In genomic region chr2:55033076-55033742, GRCh38 we compare ENCODE assay signal across 9 cellular contexts.
DNase-seq lines count a peak whose midpoint lies in the region; ATAC-seq and TF ChIP-seq lines count a peak whose summit lies in the region.
"Had no signal": no experiment of that assay in that cellular context is flagged by ENCODE, and none has a peak within 500 bp of the region (broad histone marks: within the 10 kb centered on the region; RNA-seq: fewer than 3 reads in every experiment).

No MANE protein-coding gene starts in this region.

- peak; percentile 61 for DNase-seq in choroid plexus epithelial cell (ENCODE audit: low read depth)
- DNase-seq in NCI-H510A (lab: John Stamatoyannopoulos, UW): no peak
- DNase-seq in posterior cingulate gyrus: no peak
- no peak for DNase-seq in HuH-7.5 (ENCODE audit: low spot score)
- no peak for DNase-seq in AG08395 (ENCODE audit: low spot score)
- DNase-seq: cerebellar nuclear complex had no signal

- TF ChIP-seq CTCF in choroid plexus epithelial cell (conservative IDR thresholded peaks at IDR 0.05; ENCODE audit: low read depth, low read length): no peak

- ATAC-seq in GM18508 (IDR thresholded peaks at IDR 0.05; ENCODE audit: insufficient read depth, unreplicated experiment) (peak; percentile 89), GM21447 (IDR thresholded peaks at IDR 0.05; ENCODE audit: unreplicated experiment) (peak; percentile 97), HG03439 (IDR thresholded peaks at IDR 0.05; ENCODE audit: unreplicated experiment) (peak; percentile 72)

- H3K4me3 ChIP-seq in choroid plexus epithelial cell (ENCODE audit: low read depth, low read length): no peak overlapping the region

- intact Hi-C loops in posterior cingulate gyrus (cut with DNase I): no loop called here
